In genomic region chr3:188339410-188340295, GRCh38 we compare ENCODE assay signal across 8 cellular contexts.
A peak's percentile ranks its signal among the peaks of the same experiment; 100 is the strongest.
DNase-seq lines count a peak whose midpoint lies in the region; ATAC-seq and TF ChIP-seq lines count a peak whose summit lies in the region.

No MANE protein-coding gene starts in this region.

- ATAC-seq in GM21528 (IDR thresholded peaks at IDR 0.05; ENCODE audit: low FRiP score, unreplicated experiment) = peak; percentile 61
- ATAC-seq in HG03108 (IDR thresholded peaks at IDR 0.05; ENCODE audit: unreplicated experiment) = no peak
- ATAC-seq in aorta (ENCODE audit: low FRiP score) = no peak

- H3K36me3 Mint-ChIP-seq in CD4-positive, alpha-beta memory T cell = peaks cover 0 to 13% of the 10 kb centered on the region in 2 donors
- peaks cover 0 to 13% (median 0%) of the 10 kb centered on the region in 3 donors for H3K36me3 Mint-ChIP-seq in immature natural killer cell

- H3K27ac ChIP-seq in CD4-positive, alpha-beta memory T cell (ENCODE audit: low read depth, low read length) = no peak overlapping the region
- peak overlapping the region; percentile 70 for H3K27ac ChIP-seq in OCI-LY3 (ENCODE audit: low read length)
- no peak overlapping the region for H3K27ac ChIP-seq in breast epithelium
- peak overlapping the region in 1 of 2 donors; percentile 78 for H3K27ac ChIP-seq in aorta (ENCODE audit: low read depth in 1 of 2, low read length in 2 of 2)

- CTCF ChIA-PET in CD4-positive, alpha-beta memory T cell (lab: Charles Lee; ENCODE audit: partially characterized antibody) = interaction anchor here (0.6 to 1.2 kb wide), 4 partner anchors 9 to 944 kb away, joined by 3 to 4 read pairs (median 3); no protein-coding TSS in a partner anchor

- intact Hi-C loops in CD4-positive, alpha-beta memory T cell (cut with micrococcal nuclease) = no loop called here
- intact Hi-C loops in breast epithelium (cut with DNase I; ENCODE audit: low total_unique reads) (no loop called here), aorta (cut with DNase I) (no loop called here)

- H3K9me3 ChIP-seq in CD4-positive, alpha-beta memory T cell (ENCODE audit: control insufficient read depth in 1 of 2, low read length in 2 of 2) = no peaks in the 10 kb centered on the region
- H3K9me3 ChIP-seq in OCI-LY3 (ENCODE audit: insufficient read depth, low read length) (no peaks in the 10 kb centered on the region), breast epithelium (peaks cover 0 to 6% of the 10 kb centered on the region in 2 donors), aorta (ENCODE audit: control insufficient read depth, low read length) (no peaks in the 10 kb centered on the region)

- peaks cover 22 to 30% (median 25%) of the 10 kb centered on the region in 4 donors for H3K4me1 Mint-ChIP-seq in CD4-positive, alpha-beta memory T cell
- H3K4me1 Mint-ChIP-seq in immature natural killer cell = peaks cover 53 to 57% of the 10 kb centered on the region in 2 donors

- no peaks in the 10 kb centered on the region for H3K36me3 ChIP-seq in CD4-positive, alpha-beta memory T cell (ENCODE audit: insufficient read depth, low read length)
- no peaks in the 10 kb centered on the region for H3K36me3 ChIP-seq in OCI-LY3 (replicated peaks; ENCODE audit: low read depth, low read length)
- H3K36me3 ChIP-seq in breast epithelium = no peaks in the 10 kb centered on the region
- H3K36me3 ChIP-seq in aorta (ENCODE audit: control insufficient read depth in 1 of 2, insufficient read depth in 2 of 2, low read length in 1 of 2) = no peaks in the 10 kb centered on the region

- H3K4me1 ChIP-seq in CD4-positive, alpha-beta memory T cell (ENCODE audit: insufficient read depth, low read length) = peaks cover 18% of the 10 kb centered on the region
- H3K4me1 ChIP-seq in OCI-LY3 (ENCODE audit: low read length) = peaks cover 58% of the 10 kb centered on the region
- H3K4me1 ChIP-seq in breast epithelium = no peaks in the 10 kb centered on the region
- H3K4me1 ChIP-seq in aorta (ENCODE audit: control insufficient read depth in 1 of 2, insufficient read depth in 2 of 2, low read length in 2 of 2) = peaks cover 10 to 13% of the 10 kb centered on the region in 2 donors

- no peaks in the 10 kb centered on the region for H3K27me3 ChIP-seq in CD4-positive, alpha-beta memory T cell (ENCODE audit: insufficient read depth, low read length)
- H3K27me3 ChIP-seq in OCI-LY3 (ENCODE audit: low read depth, low read length) = no peaks in the 10 kb centered on the region
- H3K27me3 ChIP-seq in breast epithelium = no peaks in the 10 kb centered on the region
- H3K27me3 ChIP-seq in aorta (ENCODE audit: control insufficient read depth in 1 of 2, insufficient read depth in 2 of 2, low read length in 1 of 2) = no peaks in the 10 kb centered on the region

- POLR2A ChIA-PET in CD4-positive, alpha-beta memory T cell (lab: Charles Lee; ENCODE audit: partially characterized antibody) = interaction anchor here (1.2 to 1.6 kb wide), 3 partner anchors 9 to 594 kb away, joined by 4 to 6 read pairs (median 5); partner anchors contain the start of gene BCL6

- peak overlapping the region; percentile 49; the same call in 1 of the 2 replicates for H3K9ac ChIP-seq in OCI-LY3 (ENCODE audit: low read length)

- H3K4me2 ChIP-seq in OCI-LY3 (ENCODE audit: low read length) = peak overlapping the region; percentile 69

- H3K27me3 Mint-ChIP-seq in CD4-positive, alpha-beta memory T cell = no peaks in the 10 kb centered on the region
- peaks cover 0 to 8% (median 4%) of the 10 kb centered on the region in 3 donors for H3K27me3 Mint-ChIP-seq in immature natural killer cell (ENCODE audit: low read depth in 3 of 3)

- no peak overlapping the region for H3K4me3 ChIP-seq in CD4-positive, alpha-beta memory T cell (ENCODE audit: low read length in 2 of 2)
- H3K4me3 ChIP-seq in OCI-LY3 (ENCODE audit: low read length) (peak overlapping the region; percentile 52), breast epithelium (no peak overlapping the region), aorta (ENCODE audit: low read length in 2 of 2) (no peak overlapping the region)

- H3K79me2 ChIP-seq in OCI-LY3 (ENCODE audit: low read length) = no peaks in the 10 kb centered on the region

- TF ChIP-seq POLR2A in breast epithelium (IDR thresholded peaks at IDR 0.05) = no peak

- no peaks in the 10 kb centered on the region for H4K20me1 ChIP-seq in OCI-LY3 (ENCODE audit: insufficient read depth, low read length)

- no peak for TF ChIP-seq CTCF in OCI-LY3 (IDR thresholded peaks at IDR 0.05; ENCODE audit: low read depth, low read length)
- no peak for TF ChIP-seq CTCF in breast epithelium (IDR thresholded peaks at IDR 0.05)

- 60 to 66% methylated on average over 11 of the region's 11 CpGs for WGBS in aorta, 2 donors

- peak; percentile 26 to 45 (median 36) for DNase-seq in CD4-positive, alpha-beta memory T cell
- DNase-seq in immature natural killer cell = peak; percentile 78 to 82 (median 81)
- DNase-seq in retina = no peak
- no peak for DNase-seq in breast epithelium (ENCODE audit: low spot score in 2 of 2)
- DNase-seq in aorta = no peak

- peak overlapping the region; percentile 39 to 81 (median 56) for H3K4me3 Mint-ChIP-seq in CD4-positive, alpha-beta memory T cell
- peak overlapping the region; percentile 64 to 77 (median 72) for H3K4me3 Mint-ChIP-seq in immature natural killer cell

- H3K27ac Mint-ChIP-seq in CD4-positive, alpha-beta memory T cell = peak overlapping the region; percentile 19 to 78 (median 48)
- H3K27ac Mint-ChIP-seq in immature natural killer cell = peak overlapping the region; percentile 74 to 92 (median 82)

- peak overlapping the region; percentile 47 for H2AFZ ChIP-seq in OCI-LY3 (ENCODE audit: low read depth, low read length)

- no peaks in the 10 kb centered on the region for H3K9me3 Mint-ChIP-seq in CD4-positive, alpha-beta memory T cell
- H3K9me3 Mint-ChIP-seq in immature natural killer cell = no peaks in the 10 kb centered on the region

Comparison
In these comparisons a context has a peak if more than half of its experiments do, and no peak if none do; other contexts are left out.
1. DNase-seq: peak in CD4-positive, alpha-beta memory T cell (5 of 5) and immature natural killer cell (3 of 3); none in retina (single experiment), breast epithelium (0 of 2) and aorta (0 of 2).